Comparison of ENCODE assay signal across 14 cellular contexts in genomic region chr7:139711991-139712753, GRCh38.
DNase-seq lines count a peak whose midpoint lies in the region; ATAC-seq and TF ChIP-seq lines count a peak whose summit lies in the region.
"Had no signal": no experiment of that assay in that cellular context is flagged by ENCODE, and none has a peak within 500 bp of the region (broad histone marks: within the 10 kb centered on the region; RNA-seq: fewer than 3 reads in every experiment).

No MANE protein-coding gene starts in this region.

- H3K9ac ChIP-seq in HUES48 (ENCODE audit: low read depth, low read length), result no peak overlapping the region; the same call in 1 of the 2 replicates

- TF ChIP-seq CTCF in nephron (IDR thresholded peaks at IDR 0.05; ENCODE audit: unreplicated experiment in 3 of 3), result no peak
- TF ChIP-seq CTCF in mucosa of descending colon (IDR thresholded peaks at IDR 0.05), result no peak

- WGBS in ectodermal cell, 2 experiments, result 20 to 21% methylated on average over 11 of the region's 11 CpGs

- H3K4me1 ChIP-seq in HUES48 (ENCODE audit: control insufficient read depth, insufficient read depth, low read length), result peaks cover 29% of the 10 kb centered on the region
- H3K4me1 ChIP-seq in ectodermal cell (ENCODE audit: control insufficient read depth, insufficient read depth, low read length), result peaks cover 34% of the 10 kb centered on the region
- no peaks in the 10 kb centered on the region for H3K4me1 ChIP-seq in mucosa of descending colon (ENCODE audit: low read depth)

- H3K4me3 ChIP-seq in HUES48 (ENCODE audit: low read depth, low read length) (0 out of 2 replicates have a peak overlapping the region, but pooled peaks have one; percentile 10), ectodermal cell (ENCODE audit: insufficient read depth, low read depth, low read length) (no peak overlapping the region), mucosa of descending colon (no peak overlapping the region)

- no peak overlapping the region for H3K4me3 Mint-ChIP-seq in nephron
- H3K4me3 Mint-ChIP-seq: naive thymus-derived CD4-positive, alpha-beta T cell had no signal

- peak overlapping the region; percentile 79 for H3K27ac ChIP-seq in HUES48 (ENCODE audit: low read depth, low read length)
- peak overlapping the region; percentile 1 for H3K27ac ChIP-seq in ectodermal cell (ENCODE audit: insufficient read depth, low read depth, low read length, poor library complexity, severe bottlenecking)

- no peaks in the 10 kb centered on the region for H3K27me3 Mint-ChIP-seq in nephron (ENCODE audit: low read depth)
- H3K27me3 Mint-ChIP-seq: naive thymus-derived CD4-positive, alpha-beta T cell had no signal

- H3K9me3 ChIP-seq in HUES48 (ENCODE audit: control insufficient read depth, insufficient read depth, low read length) (no peaks in the 10 kb centered on the region), ectodermal cell (ENCODE audit: control insufficient read depth, low read length) (no peaks in the 10 kb centered on the region), mucosa of descending colon (no peaks in the 10 kb centered on the region)

- peak; percentile 55 for DNase-seq in Ammon's horn (ENCODE audit: low spot score)
- DNase-seq in C1 segment of cervical spinal cord (lab: John Stamatoyannopoulos, UW), result no peak
- DNase-seq in erythroblast (lab: John Stamatoyannopoulos, UW), result no peak
- no peak for DNase-seq in mesenteric fat pad (ENCODE audit: low spot score)
- DNase-seq in mucosa of descending colon, result no peak
- DNase-seq: activated CD4-positive, alpha-beta T cell treated with anti-CD3 and anti-CD28 coated beads for 4 hours; Calu3; naive thymus-derived CD4-positive, alpha-beta T cell; NCI-H1436 treated with DMSO at 0.1 percent for 48 hours; NCI-H510A treated with DMSO at 0.1 percent for 48 hours; retina had no signal

- H3K27me3 ChIP-seq in HUES48 (ENCODE audit: control insufficient read depth, insufficient read depth, low read length), result no peaks in the 10 kb centered on the region
- H3K27me3 ChIP-seq in ectodermal cell (ENCODE audit: control insufficient read depth, insufficient read depth, low read length, poor library complexity, severe bottlenecking), result no peaks in the 10 kb centered on the region

- intact Hi-C loops in mucosa of descending colon (cut with DNase I, micrococcal nuclease), result no loop called here

- no peaks in the 10 kb centered on the region for H3K9me3 Mint-ChIP-seq in nephron

- no peak for TF ChIP-seq POLR2A in erythroblast (IDR thresholded peaks at IDR 0.05; ENCODE audit: low read length)

- H3K4me1 Mint-ChIP-seq in nephron, result peaks cover 19% of the 10 kb centered on the region

- no peak for ATAC-seq in mucosa of descending colon
- ATAC-seq: naive thymus-derived CD4-positive, alpha-beta T cell had no signal

- H3K36me3 ChIP-seq in HUES48 (ENCODE audit: control insufficient read depth, insufficient read depth, low read length) (peaks cover 19% of the 10 kb centered on the region), ectodermal cell (ENCODE audit: control insufficient read depth, insufficient read depth, low read length) (peaks cover 19% of the 10 kb centered on the region), mucosa of descending colon (ENCODE audit: low read depth) (no peaks in the 10 kb centered on the region)

- peak overlapping the region; percentile 15 to 38 (median 28) for H3K27ac Mint-ChIP-seq in nephron

- peaks cover 73% of the 10 kb centered on the region for H3K36me3 Mint-ChIP-seq in nephron (ENCODE audit: low read depth)
